Comparison of ENCODE assay signal across 1 cellular context in genomic region chr13:113646376-113646775, GRCh38.
TF ChIP-seq lines count a peak whose summit lies in the region.

No MANE protein-coding gene starts in this region.

TF ChIP-seq in SK-N-SH treated with all-trans-retinoic acid at 6 μM for 48 hours, 23 proteins besides CTCF, POLR2A, EP300 and RAD21 (continued from another document):
- TF ChIP-seq CREB5 (CRISPR knock-in tag; IDR thresholded peaks at IDR 0.05; ENCODE audit: low read depth) (no peak), ISL1 (CRISPR knock-in tag; IDR thresholded peaks at IDR 0.05) (no peak), ARNTL (CRISPR knock-in tag; IDR thresholded peaks at IDR 0.05; ENCODE audit: borderline replicate concordance, low read depth) (no peak), CSDC2 (CRISPR knock-in tag; IDR thresholded peaks at IDR 0.05) (no peak), ZFP30 (CRISPR knock-in tag; IDR thresholded peaks at IDR 0.05) (no peak), RARB (CRISPR knock-in tag; IDR thresholded peaks at IDR 0.05) (no peak), SNAI2 (CRISPR knock-in tag; IDR thresholded peaks at IDR 0.05) (no peak), ZNF565 (CRISPR knock-in tag; conservative IDR thresholded peaks at IDR 0.05; ENCODE audit: low read depth) (no peak), TCF4 (CRISPR knock-in tag; IDR thresholded peaks at IDR 0.05; ENCODE audit: borderline replicate concordance) (no peak), PATZ1 (CRISPR knock-in tag; IDR thresholded peaks at IDR 0.05; ENCODE audit: borderline replicate concordance) (no peak), CSRNP3 (CRISPR knock-in tag; IDR thresholded peaks at IDR 0.05) (no peak), ZNF8 (CRISPR knock-in tag; IDR thresholded peaks at IDR 0.05) (no peak), BACH2 (CRISPR knock-in tag; IDR thresholded peaks at IDR 0.05; ENCODE audit: borderline replicate concordance) (no peak), OSR1 (CRISPR knock-in tag; IDR thresholded peaks at IDR 0.05) (no peak)
